8 cellular contexts compared by ENCODE assay signal in the genomic region with DNA sequence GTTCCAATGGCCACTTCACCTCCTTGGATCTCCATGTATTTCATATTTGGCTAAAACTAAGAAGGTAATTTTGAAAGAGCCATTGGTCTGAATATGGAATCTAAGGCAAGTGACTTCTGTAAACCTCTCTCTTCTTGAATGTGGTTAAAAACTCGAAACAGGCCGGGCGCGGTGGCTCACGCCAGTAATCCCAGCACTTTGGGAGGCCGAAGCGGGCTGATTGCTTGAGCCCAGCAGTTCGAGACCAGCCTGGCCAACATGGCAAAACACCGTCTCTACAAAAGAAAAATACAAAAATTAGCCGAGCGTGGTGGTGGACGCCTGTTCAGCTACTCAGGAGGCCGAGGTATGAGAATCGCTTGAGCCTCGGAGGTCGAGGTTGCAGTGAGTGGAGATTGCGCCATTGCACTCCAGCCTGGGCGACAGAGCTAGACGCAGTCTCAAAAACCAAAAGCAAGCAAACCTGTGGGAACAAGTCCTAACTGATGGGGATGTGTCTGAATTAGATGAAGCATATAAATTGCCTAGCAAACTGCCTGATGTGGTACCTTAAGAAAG. TPM values are rescaled to one million over a fixed set of nuclear protein-coding genes. Genes with fewer than 3 reads are reported as not detected.
A peak's percentile ranks its signal among the peaks of the same experiment; 100 is the strongest.
DNase-seq lines count a peak whose midpoint lies in the region; ATAC-seq and TF ChIP-seq lines count a peak whose summit lies in the region.

No MANE protein-coding gene starts in this region.

- H3K4me3 ChIP-seq in left lung: peak overlapping the region; percentile 92 to 93
- peak overlapping the region; percentile 92 to 94 for H3K4me3 ChIP-seq in testis

- no peak for ATAC-seq in activated CD8-positive, alpha-beta memory T cell treated with anti-CD3 and anti-CD28 coated beads, Interleukin-2, amount 10 ng/mL, durations not matched to agents 7 days and 5 days
- ATAC-seq in left lung (no peak), GM18502 (IDR thresholded peaks at IDR 0.05; ENCODE audit: poor library complexity, unreplicated experiment) (no peak)

- H3K27ac ChIP-seq in left lung (peak overlapping the region in 1 of 2 donors; percentile 98), testis (peak overlapping the region; percentile 99 to 100)

- H3K4me1 ChIP-seq in left lung (peaks cover 7 to 24% of the 10 kb centered on the region in 2 donors), testis (peaks cover 17% of the 10 kb centered on the region)

- TF ChIP-seq CTCF in left lung (IDR thresholded peaks at IDR 0.05) (no peak), testis (IDR thresholded peaks at IDR 0.05) (no peak)

- no peaks in the 10 kb centered on the region for H3K27me3 Mint-ChIP-seq in activated CD8-positive, alpha-beta memory T cell treated with anti-CD3 and anti-CD28 coated beads, Interleukin-2, amount 10 ng/mL, durations not matched to agents 7 days and 5 days
- no peaks in the 10 kb centered on the region for H3K27me3 Mint-ChIP-seq in activated naive CD8-positive, alpha-beta T cell treated with anti-CD3 and anti-CD28 coated beads for 36 hours

- H3K36me3 ChIP-seq in left lung: no peaks in the 10 kb centered on the region
- H3K36me3 ChIP-seq in testis (ENCODE audit: low read depth, missing control alignments): no peaks in the 10 kb centered on the region

- peak overlapping the region; percentile 91 for H3K27ac Mint-ChIP-seq in activated CD8-positive, alpha-beta memory T cell treated with anti-CD3 and anti-CD28 coated beads, Interleukin-2, amount 10 ng/mL, durations not matched to agents 7 days and 5 days
- H3K27ac Mint-ChIP-seq in activated naive CD8-positive, alpha-beta T cell treated with anti-CD3 and anti-CD28 coated beads for 36 hours: peak overlapping the region; percentile 96

- H3K27me3 ChIP-seq in left lung (no peaks in the 10 kb centered on the region), testis (no peaks in the 10 kb centered on the region)

- 77 to 80% methylated on average over 19 of the region's 19 CpGs for WGBS in testis, 2 donors

- intact Hi-C loops in left lung (cut with DNase I) (no loop called here), testis (cut with DNase I; ENCODE audit: low total_unique reads) (no loop called here)

- H3K4me1 Mint-ChIP-seq in activated CD8-positive, alpha-beta memory T cell treated with anti-CD3 and anti-CD28 coated beads, Interleukin-2, amount 10 ng/mL, durations not matched to agents 7 days and 5 days: peaks cover 26% of the 10 kb centered on the region
- H3K4me1 Mint-ChIP-seq in activated naive CD8-positive, alpha-beta T cell treated with anti-CD3 and anti-CD28 coated beads for 36 hours: peaks cover 29% of the 10 kb centered on the region

- TF ChIP-seq POLR2A in testis (IDR thresholded peaks at IDR 0.05): no peak

- peaks cover 2% of the 10 kb centered on the region for H3K36me3 Mint-ChIP-seq in activated CD8-positive, alpha-beta memory T cell treated with anti-CD3 and anti-CD28 coated beads, Interleukin-2, amount 10 ng/mL, durations not matched to agents 7 days and 5 days
- peaks cover 23% of the 10 kb centered on the region for H3K36me3 Mint-ChIP-seq in activated naive CD8-positive, alpha-beta T cell treated with anti-CD3 and anti-CD28 coated beads for 36 hours

- H3K9me3 ChIP-seq in left lung (no peaks in the 10 kb centered on the region), testis (no peaks in the 10 kb centered on the region)

- DNase-seq in activated CD8-positive, alpha-beta memory T cell treated with anti-CD3 and anti-CD28 coated beads, Interleukin-2, amount 10 ng/mL, durations not matched to agents 7 days and 5 days: no peak
- no peak for DNase-seq in activated CD8-positive, alpha-beta memory T cell treated with anti-CD3 and anti-CD28 coated beads, Interleukin-2, amount 50 U/mL, for 48 hours
- DNase-seq in activated naive CD8-positive, alpha-beta T cell treated with anti-CD3 and anti-CD28 coated beads for 36 hours: no peak
- peak in 1 of 2 donors; percentile 73 for DNase-seq in left lung
- DNase-seq in testis: no peak
- DNase-seq in epidermal melanocyte (ENCODE audit: insufficient read length, low spot score): no peak
- no peak for DNase-seq in cerebellar nuclear complex (lab: John Stamatoyannopoulos, UW)

- H3K4me3 Mint-ChIP-seq in activated CD8-positive, alpha-beta memory T cell treated with anti-CD3 and anti-CD28 coated beads, Interleukin-2, amount 10 ng/mL, durations not matched to agents 7 days and 5 days: peak overlapping the region; percentile 89
- peak overlapping the region; percentile 96 for H3K4me3 Mint-ChIP-seq in activated naive CD8-positive, alpha-beta T cell treated with anti-CD3 and anti-CD28 coated beads for 36 hours

- CTCF ChIA-PET in activated CD8-positive, alpha-beta memory T cell treated with anti-CD3 and anti-CD28 coated beads, Interleukin-2, amount 10 ng/mL, durations not matched to agents 7 days and 5 days (lab: Charles Lee): interaction anchor here (1.2 kb wide), 1 partner anchor 48 kb away, joined by 3 read pairs; no protein-coding TSS in a partner anchor

- H3K9me3 Mint-ChIP-seq in activated CD8-positive, alpha-beta memory T cell treated with anti-CD3 and anti-CD28 coated beads, Interleukin-2, amount 10 ng/mL, durations not matched to agents 7 days and 5 days (ENCODE audit: low read depth): no peaks in the 10 kb centered on the region
- H3K9me3 Mint-ChIP-seq in activated naive CD8-positive, alpha-beta T cell treated with anti-CD3 and anti-CD28 coated beads for 36 hours: no peaks in the 10 kb centered on the region

RNA-seq across cellular contexts. Expression of a gene that starts 2.2 kb away (rescaled TPM):
- total RNA-seq in activated CD8-positive, alpha-beta memory T cell treated with anti-CD3 and anti-CD28 coated beads, Interleukin-2, amount 10 ng/mL, durations not matched to agents 7 days and 5 days: 1 to 10 TPM; 5.3 to 7.1 TPM
- 10 to 100 TPM; 18.3 to 19.1 TPM for total RNA-seq in activated naive CD8-positive, alpha-beta T cell treated with anti-CD3 and anti-CD28 coated beads for 36 hours
- 10 to 100 TPM in 1 of 2 donors, 1 to 10 TPM in 1; 9.5 to 10.9 TPM for total RNA-seq in left lung
- total RNA-seq in testis: 10 to 100 TPM; 49.0 to 50.5 TPM
- 59.7 TPM for polyA plus RNA-seq in testis (ENCODE audit: insufficient read depth, low read depth, low replicate concordance)
